23 cellular contexts compared by ENCODE assay signal in genomic region chr6:96725276-96725675, GRCh38.
A peak's percentile ranks its signal among the peaks of the same experiment; 100 is the strongest.
DNase-seq lines count a peak whose midpoint lies in the region; ATAC-seq, FAIRE-seq and TF ChIP-seq lines count a peak whose summit lies in the region.
"Had no signal": no experiment of that assay in that cellular context is flagged by ENCODE, and none has a peak within 500 bp of the region (broad histone marks: within the 10 kb centered on the region; RNA-seq: fewer than 3 reads in every experiment).

No MANE protein-coding gene starts in this region.

- peaks cover 3% of the 10 kb centered on the region for H3K27me3 Mint-ChIP-seq in activated T-helper 17 cell treated with anti-CD3 and anti-CD28 coated beads, Interleukin-2, amount 50 U/mL, for 72 hours
- H3K27me3 Mint-ChIP-seq: IgD-negative memory B cell had no signal

- FAIRE-seq in D721Med (lab: Jason Lieb, UNC) = peak; percentile 89
- FAIRE-seq: A204.1, GM12892, GM18507, H54, HepG2, HTR-8/SVneo had no signal

- H3K4me1 Mint-ChIP-seq in activated T-helper 17 cell treated with anti-CD3 and anti-CD28 coated beads, Interleukin-2, amount 50 U/mL, for 72 hours = no peaks in the 10 kb centered on the region

- H3K27me3 ChIP-seq in WERI-Rb-1 (ENCODE audit: insufficient read depth, low read depth, severe bottlenecking) = no peaks in the 10 kb centered on the region

- H3K27ac Mint-ChIP-seq in activated T-helper 17 cell treated with anti-CD3 and anti-CD28 coated beads, Interleukin-2, amount 50 U/mL, for 72 hours = no peak overlapping the region
- H3K27ac Mint-ChIP-seq: CD4-positive, alpha-beta T cell; IgD-negative memory B cell had no signal

- no peak overlapping the region; the same call in 1 of the 2 replicates for H3K27ac ChIP-seq in WERI-Rb-1
- H3K27ac ChIP-seq: C4-2B, GM23248 had no signal

- no peaks in the 10 kb centered on the region for H3K36me3 Mint-ChIP-seq in activated T-helper 17 cell treated with anti-CD3 and anti-CD28 coated beads, Interleukin-2, amount 50 U/mL, for 72 hours (ENCODE audit: low read depth)
- H3K36me3 Mint-ChIP-seq: IgD-negative memory B cell had no signal

- H3K36me3 ChIP-seq in WERI-Rb-1 = no peaks in the 10 kb centered on the region

- no peak overlapping the region for H3K4me3 Mint-ChIP-seq in activated T-helper 17 cell treated with anti-CD3 and anti-CD28 coated beads, Interleukin-2, amount 50 U/mL, for 72 hours
- H3K4me3 Mint-ChIP-seq: CD4-positive, alpha-beta T cell; IgD-negative memory B cell had no signal

- TF ChIP-seq CTCF in D721Med (IDR thresholded peaks at IDR 0.05; ENCODE audit: insufficient read depth, missing control alignments) = no peak
- no peak for TF ChIP-seq CTCF in WERI-Rb-1 (IDR thresholded peaks at IDR 0.05; ENCODE audit: low read depth, low read length)

- DNase-seq in D721Med (ENCODE audit: insufficient read length, low spot score) (no peak), NCI-H524 treated with DMSO at 0.1 percent for 48 hours (lab: John Stamatoyannopoulos, UW) (peak; percentile 82), WERI-Rb-1 (peak; percentile 56), pons (ENCODE audit: low spot score) (peak; percentile 26), SK-N-DZ (ENCODE audit: low spot score) (no peak), mesenteric fat pad (ENCODE audit: low spot score) (no peak)
- DNase-seq: ACHN; CD4-positive, alpha-beta T cell; DMS79; GDM1; GM23248; HCEC 1CT; KBM-7 had no signal

- no peak for ATAC-seq in HG03196 (IDR thresholded peaks at IDR 0.05; ENCODE audit: unreplicated experiment)
- no peak for ATAC-seq in activated T-helper 17 cell treated with anti-CD3 and anti-CD28 coated beads, Interleukin-2, amount 50 U/mL, for 72 hours (replicated peaks)
- ATAC-seq: HepG2 had no signal

- H3K9me3 Mint-ChIP-seq in activated T-helper 17 cell treated with anti-CD3 and anti-CD28 coated beads, Interleukin-2, amount 50 U/mL, for 72 hours = no peaks in the 10 kb centered on the region
- H3K9me3 Mint-ChIP-seq: CD4-positive, alpha-beta T cell; IgD-negative memory B cell had no signal

- H3K9me3 ChIP-seq in WERI-Rb-1 (ENCODE audit: severe bottlenecking) = no peaks in the 10 kb centered on the region

- H3K4me3 ChIP-seq in WERI-Rb-1 (ENCODE audit: low read depth, low read length) = no peak overlapping the region
- H3K4me3 ChIP-seq: GM23248 had no signal

Comparison
In these comparisons a context has a peak if more than half of its experiments do, and no peak if none do; other contexts are left out.
1. DNase-seq: peak in NCI-H524 treated with DMSO at 0.1 percent for 48 hours (single experiment), WERI-Rb-1 (single experiment) and pons (single experiment); none in D721Med (single experiment), SK-N-DZ (single experiment) and mesenteric fat pad (single experiment).